In the genomic region with DNA sequence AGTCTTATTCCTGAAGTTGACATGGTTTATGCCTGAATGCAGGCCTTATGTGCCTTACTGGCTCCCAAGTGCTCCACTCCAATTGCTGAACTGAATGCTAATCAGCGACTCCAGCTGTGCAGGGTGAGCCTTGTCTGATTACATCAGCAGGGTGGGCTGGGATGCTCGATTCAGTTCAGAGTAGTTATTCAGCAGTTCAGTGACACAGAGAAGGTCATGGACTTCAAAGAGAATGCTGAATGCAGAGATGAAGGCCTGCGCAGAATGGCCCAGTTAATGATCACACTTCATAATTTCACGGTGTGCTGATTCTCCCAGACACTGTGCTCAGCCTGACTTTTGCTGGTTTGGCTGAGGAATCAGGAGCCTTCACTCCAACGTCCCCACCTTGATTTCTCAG, we compare ENCODE assay signal across 13 cellular contexts.
DNase-seq lines count a peak whose midpoint lies in the region; ATAC-seq and TF ChIP-seq lines count a peak whose summit lies in the region.
"Had no signal": no experiment of that assay in that cellular context is flagged by ENCODE, and none has a peak within 500 bp of the region (broad histone marks: within the 10 kb centered on the region; RNA-seq: fewer than 3 reads in every experiment).

No MANE protein-coding gene starts in this region.

- no peak overlapping the region for H3K9ac ChIP-seq in neuronal stem cell (ENCODE audit: low read depth, low read length, poor library complexity)

- TF ChIP-seq POLR2A in esophagus muscularis mucosa (IDR thresholded peaks at IDR 0.05; ENCODE audit: low read depth): no peak

- H3K4ac ChIP-seq in neuronal stem cell (ENCODE audit: low read length): no peak overlapping the region

- H3K27me3 ChIP-seq in SJCRH30 (no peaks in the 10 kb centered on the region), neuronal stem cell (ENCODE audit: control insufficient read depth in 3 of 3, insufficient read depth in 3 of 3, low read depth in 1 of 3, low read length in 3 of 3) (no peaks in the 10 kb centered on the region), esophagus muscularis mucosa (no peaks in the 10 kb centered on the region), psoas muscle (ENCODE audit: insufficient read depth in 3 of 3, low read length in 2 of 3) (peaks cover 0 to 3% (median 0%) of the 10 kb centered on the region in 3 donors)
- H3K27me3 ChIP-seq: vagina had no signal

- no peak overlapping the region for H3K18ac ChIP-seq in neuronal stem cell (ENCODE audit: low read length)

- peak overlapping the region; percentile 21 for H3K14ac ChIP-seq in neuronal stem cell (ENCODE audit: low read length)

- ATAC-seq in GM21576 (IDR thresholded peaks at IDR 0.05; ENCODE audit: unreplicated experiment) (no peak), psoas muscle (no peak)
- ATAC-seq: activated CD4-positive, alpha-beta T cell treated with anti-CD3 and anti-CD28 coated beads for 36 hours had no signal

- no peak for TF ChIP-seq EP300 in esophagus muscularis mucosa (IDR thresholded peaks at IDR 0.05)

- H2BK12ac ChIP-seq in neuronal stem cell (ENCODE audit: low read length): no peak overlapping the region

- no peak overlapping the region for H2BK15ac ChIP-seq in neuronal stem cell (ENCODE audit: low read length)

- intact Hi-C loops in head of caudate nucleus (cut with DNase I) (no loop called here), esophagus muscularis mucosa (cut with DNase I) (no loop called here), psoas muscle (cut with DNase I) (no loop called here)

- H3K9me3 ChIP-seq in SJCRH30 (replicated peaks): no peaks in the 10 kb centered on the region
- peaks cover 0 to 2% of the 10 kb centered on the region in 2 donors for H3K9me3 ChIP-seq in neuronal stem cell (replicated peaks in 1 of 2; ENCODE audit: control insufficient read depth in 2 of 2, insufficient read depth in 1 of 2, low read depth in 1 of 2, low read length in 2 of 2)
- no peaks in the 10 kb centered on the region for H3K9me3 ChIP-seq in esophagus muscularis mucosa
- H3K9me3 ChIP-seq in psoas muscle: no peaks in the 10 kb centered on the region
- H3K9me3 ChIP-seq: vagina had no signal

- no CpG with 5 or more reads among the region's 5 CpGs for WGBS in neuronal stem cell (ENCODE audit: extremely low coverage in 2 of 2, insufficient read length in 2 of 2, insufficient replicate concordance in 1 of 2), 2 donors
- WGBS in esophagus muscularis mucosa: 70% methylated on average over 5 of the region's 5 CpGs
- 29 to 47% (median 32%) methylated on average over 5 of the region's 5 CpGs for WGBS in psoas muscle, 3 donors

- H3K36me3 ChIP-seq in SJCRH30 (no peaks in the 10 kb centered on the region), neuronal stem cell (replicated peaks in 1 of 2; ENCODE audit: control insufficient read depth in 2 of 2, insufficient read depth in 2 of 2, low read length in 2 of 2) (no peaks in the 10 kb centered on the region), esophagus muscularis mucosa (no peaks in the 10 kb centered on the region), psoas muscle (ENCODE audit: insufficient read depth in 1 of 2, low read depth in 1 of 2) (no peaks in the 10 kb centered on the region)
- H3K36me3 ChIP-seq: vagina had no signal

- H2BK5ac ChIP-seq in neuronal stem cell (ENCODE audit: low read length): no peak overlapping the region

- no peak overlapping the region for H3K23ac ChIP-seq in neuronal stem cell (ENCODE audit: low read depth, low read length, poor library complexity)

- POLR2A ChIA-PET in HEK293T (lab: Yijun Ruan, JAX): no interaction called here

- H2AK5ac ChIP-seq in neuronal stem cell (ENCODE audit: low read depth, low read length): no peak overlapping the region

- no peak overlapping the region for H2BK120ac ChIP-seq in neuronal stem cell (ENCODE audit: low read depth, low read length)

- H3K79me1 ChIP-seq in neuronal stem cell (ENCODE audit: low read depth, low read length): no peaks in the 10 kb centered on the region

- CTCF ChIA-PET in HEK293T (lab: Yijun Ruan, JAX): no interaction called here

- H2AFZ ChIP-seq in neuronal stem cell (ENCODE audit: low read length): no peak overlapping the region

- peak; percentile 6 for DNase-seq in HEK293T (ENCODE audit: extremely low spot score)
- peak; percentile 73 to 84 for DNase-seq in SJCRH30
- DNase-seq in head of caudate nucleus: peak in 34 of 42 donors; percentile 5 to 64 (median 28)
- peak; percentile 33 for DNase-seq in neuronal stem cell (ENCODE audit: low spot score)
- no peak for DNase-seq in esophagus muscularis mucosa (ENCODE audit: extremely low spot score)
- no peak for DNase-seq in psoas muscle
- no peak for DNase-seq in T-helper 1 cell
- DNase-seq: activated CD4-positive, alpha-beta T cell treated with anti-CD3 and anti-CD28 coated beads for 36 hours; NCI-H2227 treated with DMSO at 0.1 percent for 48 hours; right cardiac atrium; stimulated activated naive CD4-positive, alpha-beta T cell had no signal

- H3K4me3 ChIP-seq in SJCRH30 (no peak overlapping the region), neuronal stem cell (ENCODE audit: low read length in 2 of 2) (no peak overlapping the region), esophagus muscularis mucosa (no peak overlapping the region), psoas muscle (no peak overlapping the region)
- H3K4me3 ChIP-seq: vagina had no signal

- H3K4me2 ChIP-seq in neuronal stem cell (ENCODE audit: insufficient read depth, low read length, poor library complexity, severe bottlenecking): no peak overlapping the region

- peaks cover 35% of the 10 kb centered on the region for H3K4me1 ChIP-seq in SJCRH30
- H3K4me1 ChIP-seq in neuronal stem cell (ENCODE audit: control insufficient read depth in 2 of 2, insufficient read depth in 1 of 2, low read depth in 1 of 2, low read length in 2 of 2): peaks cover 4 to 8% of the 10 kb centered on the region in 2 donors
- peaks cover 0 to 7% (median 0%) of the 10 kb centered on the region in 4 donors for H3K4me1 ChIP-seq in esophagus muscularis mucosa
- no peaks in the 10 kb centered on the region for H3K4me1 ChIP-seq in psoas muscle
- H3K4me1 ChIP-seq: vagina had no signal

- no peak overlapping the region for H4K8ac ChIP-seq in neuronal stem cell (ENCODE audit: low read depth, low read length)

- TF ChIP-seq CTCF in esophagus muscularis mucosa (IDR thresholded peaks at IDR 0.05) (no peak), psoas muscle (IDR thresholded peaks at IDR 0.05) (no peak)

- H3K27ac ChIP-seq in SJCRH30: peak overlapping the region; percentile 49
- no peak overlapping the region for H3K27ac ChIP-seq in neuronal stem cell (replicated peaks; ENCODE audit: low read length)
- no peak overlapping the region for H3K27ac ChIP-seq in esophagus muscularis mucosa (replicated peaks in 1 of 4)
- no peak overlapping the region for H3K27ac ChIP-seq in psoas muscle
- H3K27ac ChIP-seq: vagina had no signal

- H4K91ac ChIP-seq in neuronal stem cell (ENCODE audit: low read depth, low read length, poor library complexity): no peak overlapping the region

TF ChIP-seq in HEK293T, 16 proteins besides CTCF, POLR2A, EP300 and RAD21:
- no peak for TF ChIP-seq L3MBTL2 (conservative IDR thresholded peaks at IDR 0.05)
- no peak for TF ChIP-seq FOXK2 (IDR thresholded peaks at IDR 0.05)
- no peak for TF ChIP-seq ARNT (IDR thresholded peaks at IDR 0.05)
- TF ChIP-seq TARDBP (IDR thresholded peaks at IDR 0.05): no peak
- TF ChIP-seq FOXM1 (IDR thresholded peaks at IDR 0.05; ENCODE audit: borderline replicate concordance): no peak
- no peak for TF ChIP-seq HDGF (IDR thresholded peaks at IDR 0.05; ENCODE audit: borderline replicate concordance)
- no peak for TF ChIP-seq SUZ12 (IDR thresholded peaks at IDR 0.05)
- TF ChIP-seq NFRKB (IDR thresholded peaks at IDR 0.05): no peak
- no peak for TF ChIP-seq LEF1 (IDR thresholded peaks at IDR 0.05; ENCODE audit: borderline replicate concordance)
- TF ChIP-seq BHLHE40 (IDR thresholded peaks at IDR 0.05; ENCODE audit: borderline replicate concordance): no peak
- no peak for TF ChIP-seq ZNF384 (IDR thresholded peaks at IDR 0.05)
- TF ChIP-seq, protein P1, sequence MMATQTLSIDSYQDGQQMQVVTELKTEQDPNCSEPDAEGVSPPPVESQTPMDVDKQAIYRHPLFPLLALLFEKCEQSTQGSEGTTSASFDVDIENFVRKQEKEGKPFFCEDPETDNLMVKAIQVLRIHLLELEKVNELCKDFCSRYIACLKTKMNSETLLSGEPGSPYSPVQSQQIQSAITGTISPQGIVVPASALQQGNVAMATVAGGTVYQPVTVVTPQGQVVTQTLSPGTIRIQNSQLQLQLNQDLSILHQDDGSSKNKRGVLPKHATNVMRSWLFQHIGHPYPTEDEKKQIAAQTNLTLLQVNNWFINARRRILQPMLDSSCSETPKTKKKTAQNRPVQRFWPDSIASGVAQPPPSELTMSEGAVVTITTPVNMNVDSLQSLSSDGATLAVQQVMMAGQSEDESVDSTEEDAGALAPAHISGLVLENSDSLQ (IDR thresholded peaks at IDR 0.05): no peak
- TF ChIP-seq SP1 (IDR thresholded peaks at IDR 0.05): no peak
- no peak for TF ChIP-seq CTBP1 (IDR thresholded peaks at IDR 0.05; ENCODE audit: borderline replicate concordance)
- TF ChIP-seq FOXA1 (IDR thresholded peaks at IDR 0.05): no peak
- TF ChIP-seq ELF4 (IDR thresholded peaks at IDR 0.05): no peak

Comparison
In these comparisons a context has a peak if more than half of its experiments do, and no peak if none do; other contexts are left out.
1. DNase-seq: peak in HEK293T (single experiment), SJCRH30 (2 of 2), head of caudate nucleus (34 of 42) and neuronal stem cell (single experiment); none in esophagus muscularis mucosa (single experiment), psoas muscle (0 of 2) and T-helper 1 cell (0 of 5).